ENCODE assay signal across 8 cellular contexts in the genomic region with DNA sequence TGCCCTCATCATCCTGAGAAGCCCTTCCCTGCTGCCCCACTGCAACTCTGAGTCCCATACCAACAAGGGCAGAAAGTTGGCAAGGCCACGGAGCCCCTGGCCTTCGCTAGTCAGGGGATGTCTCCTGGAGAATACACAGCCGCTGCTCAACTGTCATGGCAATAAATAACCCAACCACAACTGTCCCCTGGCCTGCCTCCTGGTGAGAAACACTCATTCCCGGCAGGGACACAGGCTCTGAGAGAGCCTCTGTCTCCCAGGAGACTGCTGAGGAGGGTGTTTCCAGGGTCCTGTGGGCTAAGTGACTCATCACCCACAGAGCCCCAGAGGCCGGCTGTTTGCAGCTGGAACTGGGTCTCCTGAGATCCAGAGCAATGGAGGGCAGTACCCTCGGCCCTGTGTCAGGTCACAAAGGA.
DNase-seq lines count a peak whose midpoint lies in the region; ATAC-seq and TF ChIP-seq lines count a peak whose summit lies in the region.

No MANE protein-coding gene starts in this region.

- H3K9ac ChIP-seq in skeletal muscle satellite cell (ENCODE audit: low read depth, low read length), result no peak overlapping the region

- H3K27me3 Mint-ChIP-seq in activated naive CD8-positive, alpha-beta T cell treated with anti-CD3 and anti-CD28 coated beads, Interleukin-2, amount 50 U/mL, for 24 hours, result peaks cover 2% of the 10 kb centered on the region
- H3K27me3 Mint-ChIP-seq in activated naive CD8-positive, alpha-beta T cell treated with anti-CD3 and anti-CD28 coated beads for 36 hours, result peaks cover 16% of the 10 kb centered on the region
- H3K27me3 Mint-ChIP-seq in activated B cell treated with CpG ODN at 0.5 μM for 24 hours, result peaks cover 6% of the 10 kb centered on the region

- H3K27ac Mint-ChIP-seq in activated naive CD8-positive, alpha-beta T cell treated with anti-CD3 and anti-CD28 coated beads, Interleukin-2, amount 50 U/mL, for 24 hours, result no peak overlapping the region
- H3K27ac Mint-ChIP-seq in activated naive CD8-positive, alpha-beta T cell treated with anti-CD3 and anti-CD28 coated beads for 36 hours, result no peak overlapping the region
- H3K27ac Mint-ChIP-seq in activated B cell treated with CpG ODN at 0.5 μM for 24 hours, result no peak overlapping the region

- POLR2A ChIA-PET in activated B cell treated with CpG ODN at 0.5 μM for 24 hours (lab: Charles Lee), result no interaction called here

- no peak for TF ChIP-seq CTCF in activated B cell treated with CpG ODN at 0.5 μM for 24 hours (IDR thresholded peaks at IDR 0.05)

- CTCF ChIA-PET in activated B cell treated with CpG ODN at 0.5 μM for 24 hours (lab: Charles Lee), result no interaction called here

- no peaks in the 10 kb centered on the region for H3K36me3 ChIP-seq in skeletal muscle satellite cell (ENCODE audit: insufficient read depth, low read length)

- no peaks in the 10 kb centered on the region for H3K9me3 ChIP-seq in skeletal muscle satellite cell (replicated peaks; ENCODE audit: low read length)

- intact Hi-C loops in activated B cell treated with CpG ODN at 0.5 μM for 24 hours (cut with micrococcal nuclease), result loop anchor here (1.0 kb wide), 1 partner anchor 26 kb away; no protein-coding TSS in a partner anchor

- peak; percentile 40 for ATAC-seq in activated naive CD8-positive, alpha-beta T cell treated with anti-CD3 and anti-CD28 coated beads, Interleukin-2, amount 50 U/mL, for 24 hours
- ATAC-seq in HG03095 (IDR thresholded peaks at IDR 0.05; ENCODE audit: unreplicated experiment) (peak; percentile 67), activated B cell treated with CpG ODN at 0.5 μM for 24 hours (ENCODE audit: low read depth) (peak; percentile 73)

- H3K4me1 Mint-ChIP-seq in activated naive CD8-positive, alpha-beta T cell treated with anti-CD3 and anti-CD28 coated beads, Interleukin-2, amount 50 U/mL, for 24 hours, result peaks cover 2% of the 10 kb centered on the region
- H3K4me1 Mint-ChIP-seq in activated naive CD8-positive, alpha-beta T cell treated with anti-CD3 and anti-CD28 coated beads for 36 hours, result no peaks in the 10 kb centered on the region
- peaks cover 27% of the 10 kb centered on the region for H3K4me1 Mint-ChIP-seq in activated B cell treated with CpG ODN at 0.5 μM for 24 hours

- no peaks in the 10 kb centered on the region for H3K36me3 Mint-ChIP-seq in activated naive CD8-positive, alpha-beta T cell treated with anti-CD3 and anti-CD28 coated beads, Interleukin-2, amount 50 U/mL, for 24 hours (ENCODE audit: low read depth)
- no peaks in the 10 kb centered on the region for H3K36me3 Mint-ChIP-seq in activated naive CD8-positive, alpha-beta T cell treated with anti-CD3 and anti-CD28 coated beads for 36 hours
- no peaks in the 10 kb centered on the region for H3K36me3 Mint-ChIP-seq in activated B cell treated with CpG ODN at 0.5 μM for 24 hours (ENCODE audit: low read depth)

- DNase-seq in activated naive CD8-positive, alpha-beta T cell treated with anti-CD3 and anti-CD28 coated beads, Interleukin-2, amount 50 U/mL, for 24 hours, result no peak
- no peak for DNase-seq in activated naive CD8-positive, alpha-beta T cell treated with anti-CD3 and anti-CD28 coated beads for 36 hours
- peak; percentile 24 for DNase-seq in activated B cell treated with CpG ODN at 0.5 μM for 24 hours
- no peak for DNase-seq in GM19240 (ENCODE audit: insufficient read length, low spot score)
- no peak for DNase-seq in Ammon's horn (ENCODE audit: low spot score)
- no peak for DNase-seq in stimulated activated CD4-positive, alpha-beta T cell treated with anti-CD3 and anti-CD28 coated beads, Interleukin-12 subunit alpha, Interleukin-12 subunit beta, amount 100 ng/mL, for 4 hours

- H3K27me3 ChIP-seq in skeletal muscle satellite cell (ENCODE audit: control insufficient read depth, insufficient read depth, low read length), result no peaks in the 10 kb centered on the region

- no peaks in the 10 kb centered on the region for H3K9me3 Mint-ChIP-seq in activated naive CD8-positive, alpha-beta T cell treated with anti-CD3 and anti-CD28 coated beads, Interleukin-2, amount 50 U/mL, for 24 hours
- H3K9me3 Mint-ChIP-seq in activated naive CD8-positive, alpha-beta T cell treated with anti-CD3 and anti-CD28 coated beads for 36 hours, result no peaks in the 10 kb centered on the region
- H3K9me3 Mint-ChIP-seq in activated B cell treated with CpG ODN at 0.5 μM for 24 hours, result no peaks in the 10 kb centered on the region

- H3K4me2 ChIP-seq in skeletal muscle satellite cell (ENCODE audit: low read length), result peak overlapping the region; percentile 40

- no peak overlapping the region for H3K4me3 Mint-ChIP-seq in activated naive CD8-positive, alpha-beta T cell treated with anti-CD3 and anti-CD28 coated beads, Interleukin-2, amount 50 U/mL, for 24 hours
- no peak overlapping the region for H3K4me3 Mint-ChIP-seq in activated naive CD8-positive, alpha-beta T cell treated with anti-CD3 and anti-CD28 coated beads for 36 hours
- H3K4me3 Mint-ChIP-seq in activated B cell treated with CpG ODN at 0.5 μM for 24 hours, result no peak overlapping the region

- no peak overlapping the region for H3K4me3 ChIP-seq in skeletal muscle satellite cell (ENCODE audit: low read length)

- H3K4me1 ChIP-seq in skeletal muscle satellite cell (ENCODE audit: control insufficient read depth, insufficient read depth, low read length), result peaks cover 11% of the 10 kb centered on the region
